ENCODE assay signal across 8 cellular contexts in genomic region chr2:27977623-27978312, GRCh38.
DNase-seq lines count a peak whose midpoint lies in the region; ATAC-seq and TF ChIP-seq lines count a peak whose summit lies in the region.
"Had no signal": no experiment of that assay in that cellular context is flagged by ENCODE, and none has a peak within 500 bp of the region (broad histone marks: within the 10 kb centered on the region; RNA-seq: fewer than 3 reads in every experiment).

No MANE protein-coding gene starts in this region.

- H3K36me3 Mint-ChIP-seq in central memory CD8-positive, alpha-beta T cell (ENCODE audit: insufficient read depth), result peaks cover 2% of the 10 kb centered on the region

- DNase-seq in ELR (ENCODE audit: low read depth) (peak; percentile 96), MV-4-11 (lab: John Stamatoyannopoulos, UW) (peak; percentile 14), retinal pigment epithelial cell (ENCODE audit: low read depth) (peak; percentile 50)
- DNase-seq in central memory CD8-positive, alpha-beta T cell (ENCODE audit: low spot score in 2 of 2), result no peak
- no peak for DNase-seq in effector CD4-positive, alpha-beta T cell

- H3K4me3 Mint-ChIP-seq in central memory CD8-positive, alpha-beta T cell, result no peak overlapping the region

- no peaks in the 10 kb centered on the region for H3K9me3 Mint-ChIP-seq in central memory CD8-positive, alpha-beta T cell

- no peak for ATAC-seq in central memory CD8-positive, alpha-beta T cell (replicated peaks; ENCODE audit: extremely low read depth, poor library complexity, severe bottlenecking)
- ATAC-seq in HG02798 (IDR thresholded peaks at IDR 0.05; ENCODE audit: poor library complexity, unreplicated experiment), result no peak
- ATAC-seq in HG03432 (IDR thresholded peaks at IDR 0.05; ENCODE audit: unreplicated experiment), result no peak

- no peak for TF ChIP-seq CTCF in retinal pigment epithelial cell (conservative IDR thresholded peaks at IDR 0.05; ENCODE audit: low read depth, low read length)

- H3K4me1 Mint-ChIP-seq in central memory CD8-positive, alpha-beta T cell, result peaks cover 19% of the 10 kb centered on the region

- H3K27me3 Mint-ChIP-seq in central memory CD8-positive, alpha-beta T cell, result no peaks in the 10 kb centered on the region

- peak overlapping the region; percentile 69 for H3K27ac Mint-ChIP-seq in central memory CD8-positive, alpha-beta T cell (ENCODE audit: low read depth)

- H3K4me3 ChIP-seq in retinal pigment epithelial cell (ENCODE audit: low read length), result no peak overlapping the region
- H3K4me3 ChIP-seq: skin epidermis had no signal

Comparison
In these comparisons a context has a peak if more than half of its experiments do, and no peak if none do; other contexts are left out.
1. DNase-seq: peak in ELR (single experiment), MV-4-11 (single experiment) and retinal pigment epithelial cell (single experiment); none in central memory CD8-positive, alpha-beta T cell (0 of 2) and effector CD4-positive, alpha-beta T cell (single experiment).